10 cellular contexts compared by ENCODE assay signal in the genomic region with DNA sequence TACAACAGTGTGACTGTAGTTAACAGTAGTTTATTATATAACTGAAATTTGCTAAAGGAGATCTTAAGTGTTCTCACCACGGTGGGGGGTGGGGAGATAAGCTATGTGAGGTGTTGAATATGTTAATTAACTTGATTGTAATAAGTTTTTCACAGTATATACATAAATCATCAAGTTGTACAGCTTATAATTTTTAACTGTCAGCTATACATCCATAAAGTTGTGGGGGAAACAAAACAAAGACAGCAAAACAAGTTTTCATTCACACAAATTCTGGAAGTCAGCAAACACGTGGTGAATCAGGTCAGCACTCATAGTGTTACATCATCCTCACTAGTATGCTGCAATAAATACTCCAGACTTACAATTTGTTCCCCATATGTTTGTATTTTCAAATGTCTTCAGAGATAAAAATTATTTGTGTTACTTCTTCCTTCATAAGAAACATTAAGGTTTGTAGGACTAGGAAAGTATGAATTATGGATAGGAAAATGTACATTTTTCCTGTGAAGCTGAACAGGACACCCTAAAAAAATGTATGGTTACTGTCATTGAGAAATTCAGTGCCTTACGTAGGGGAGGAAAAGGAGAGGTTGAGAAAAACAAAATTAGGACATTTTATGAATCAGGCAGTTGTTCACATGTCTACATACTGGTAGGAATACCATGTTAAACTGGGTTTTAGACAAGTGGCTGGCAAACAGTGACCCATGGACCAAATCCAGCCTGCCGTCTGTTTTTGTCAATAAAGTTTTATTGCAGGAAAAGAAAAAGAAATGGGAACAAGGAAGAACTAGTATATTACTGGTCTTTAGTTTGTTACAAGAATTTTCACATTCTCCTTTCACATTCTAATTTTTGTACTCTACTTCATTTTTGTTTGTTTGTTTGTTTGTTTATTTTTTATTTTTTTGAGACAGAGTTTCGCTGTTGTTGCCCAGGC. TPM values are rescaled to one million over a fixed set of nuclear protein-coding genes. Genes with fewer than 3 reads are reported as not detected.
A peak's percentile ranks its signal among the peaks of the same experiment; 100 is the strongest.
DNase-seq lines count a peak whose midpoint lies in the region; TF ChIP-seq lines count a peak whose summit lies in the region.
"Had no signal": no experiment of that assay in that cellular context is flagged by ENCODE, and none has a peak within 500 bp of the region (broad histone marks: within the 10 kb centered on the region; RNA-seq: fewer than 3 reads in every experiment).

No MANE protein-coding gene starts in this region.

- H3K27me3 Mint-ChIP-seq in activated CD4-positive, alpha-beta T cell treated with anti-CD3 and anti-CD28 coated beads, Interleukin-2, amount 10 ng/mL, durations not matched to agents 24 days and 14 days, result no peaks in the 10 kb centered on the region

- no peaks in the 10 kb centered on the region for H3K79me2 ChIP-seq in PC-9 (ENCODE audit: low read depth)

- peaks cover 48% of the 10 kb centered on the region for H3K4me1 Mint-ChIP-seq in activated CD4-positive, alpha-beta T cell treated with anti-CD3 and anti-CD28 coated beads, Interleukin-2, amount 10 ng/mL, durations not matched to agents 24 days and 14 days

- no peaks in the 10 kb centered on the region for H3K9me3 Mint-ChIP-seq in activated CD4-positive, alpha-beta T cell treated with anti-CD3 and anti-CD28 coated beads, Interleukin-2, amount 10 ng/mL, durations not matched to agents 24 days and 14 days

- peaks cover 5% of the 10 kb centered on the region; the same call in 1 of the 2 replicates for H3F3A ChIP-seq in PC-9 (ENCODE audit: insufficient read depth, low read depth)

- no peaks in the 10 kb centered on the region for H3K9me2 ChIP-seq in PC-9 (ENCODE audit: insufficient read depth)

- H3K4me1 ChIP-seq in PC-9 (replicated peaks; ENCODE audit: insufficient read depth), result 0 out of 2 replicates have a peak, but pooled peaks cover 5% of the 10 kb centered on the region
- peaks cover 17 to 23% of the 10 kb centered on the region in 2 experiments for H3K4me1 ChIP-seq in neutrophil (ENCODE audit: control insufficient read depth in 1 of 2, insufficient read depth in 1 of 2, low read depth in 1 of 2, low read length in 1 of 2)
- H3K4me1 ChIP-seq in adrenal gland (replicated peaks in 1 of 2), result no peaks in the 10 kb centered on the region

- DNase-seq in activated CD4-positive, alpha-beta T cell treated with anti-CD3 and anti-CD28 coated beads, Interleukin-2, amount 10 ng/mL, durations not matched to agents 24 days and 14 days, result peak; percentile 48
- no peak for DNase-seq in activated CD4-positive, alpha-beta T cell treated with anti-CD3 and anti-CD28 coated beads for 1 hour
- DNase-seq in PC-9 (no peak), choroid plexus epithelial cell (ENCODE audit: low read depth) (peak; percentile 77), NCI-H82 treated with DMSO at 0.1 percent for 48 hours (lab: John Stamatoyannopoulos, UW; ENCODE audit: unreplicated experiment) (no peak), adrenal gland (no peak), DMS153 treated with DMSO at 0.1 percent for 48 hours (lab: John Stamatoyannopoulos, UW; ENCODE audit: unreplicated experiment) (no peak)
- DNase-seq: NCI-H2081 treated with DMSO at 0.1 percent for 48 hours, SW 1271 had no signal

- no peak overlapping the region for H2AFZ ChIP-seq in PC-9

- H3K27ac ChIP-seq in PC-9, result peak overlapping the region; percentile 53
- peak overlapping the region; percentile 86 for H3K27ac ChIP-seq in neutrophil
- peak overlapping the region in 1 of 5 donors; percentile 15 for H3K27ac ChIP-seq in adrenal gland

- intact Hi-C loops in activated CD4-positive, alpha-beta T cell treated with anti-CD3 and anti-CD28 coated beads, Interleukin-2, amount 10 ng/mL, durations not matched to agents 24 days and 14 days (cut with micrococcal nuclease), result loop anchor here (5.0 kb wide), 1 partner anchor 39 kb away; no protein-coding TSS in a partner anchor
- intact Hi-C loops in PC-9 (cut with micrococcal nuclease; ENCODE audit: unreplicated experiment), result no loop called here
- intact Hi-C loops in adrenal gland (cut with DNase I), result no loop called here

- POLR2A ChIA-PET in PC-9 (lab: Charles Lee; ENCODE audit: unreplicated experiment), result no interaction called here

- no peaks in the 10 kb centered on the region for H4K20me1 ChIP-seq in PC-9 (ENCODE audit: insufficient read depth)

- H3K36me3 Mint-ChIP-seq in activated CD4-positive, alpha-beta T cell treated with anti-CD3 and anti-CD28 coated beads, Interleukin-2, amount 10 ng/mL, durations not matched to agents 24 days and 14 days (ENCODE audit: low read depth), result peaks cover 74% of the 10 kb centered on the region

- CTCF ChIA-PET in PC-9 (lab: Charles Lee), result interaction anchor here (0.6 kb wide), 1 partner anchor 79 kb away, joined by 3 read pairs; a partner anchor contains a TSS

- no peak for TF ChIP-seq POLR2A in adrenal gland (IDR thresholded peaks at IDR 0.05)

- H3K27me3 ChIP-seq in PC-9 (ENCODE audit: insufficient read depth, low read depth) (no peaks in the 10 kb centered on the region), neutrophil (no peaks in the 10 kb centered on the region), adrenal gland (no peaks in the 10 kb centered on the region)

- H3K9me3 ChIP-seq in PC-9 (ENCODE audit: insufficient read depth, low read depth) (no peaks in the 10 kb centered on the region), neutrophil (no peaks in the 10 kb centered on the region), adrenal gland (replicated peaks in 1 of 3) (no peaks in the 10 kb centered on the region)

- H3K36me3 ChIP-seq in PC-9 (ENCODE audit: low read depth) (peaks cover 29% of the 10 kb centered on the region), neutrophil (peaks cover 64% of the 10 kb centered on the region), adrenal gland (replicated peaks in 1 of 2) (peaks cover 0 to 16% of the 10 kb centered on the region in 2 donors)

- 79 to 85% (median 80%) methylated on average over 5 of the region's 5 CpGs for WGBS in adrenal gland, 4 donors

- no TSS peak for BruUV-seq in PC-9 (replicated peaks; lab: Mats Ljungman, UMichigan)

- no peak overlapping the region for H3K4me2 ChIP-seq in PC-9

- peak overlapping the region; percentile 87 for H3K27ac Mint-ChIP-seq in activated CD4-positive, alpha-beta T cell treated with anti-CD3 and anti-CD28 coated beads, Interleukin-2, amount 10 ng/mL, durations not matched to agents 24 days and 14 days

- no peak for TF ChIP-seq CTCF in PC-9 (conservative IDR thresholded peaks at IDR 0.05)
- no peak for TF ChIP-seq CTCF in choroid plexus epithelial cell (conservative IDR thresholded peaks at IDR 0.05; ENCODE audit: low read depth, low read length)
- TF ChIP-seq CTCF in neutrophil (IDR thresholded peaks at IDR 0.05), result no peak
- no peak for TF ChIP-seq CTCF in adrenal gland (IDR thresholded peaks at IDR 0.05)

- no peak overlapping the region; the same call in 1 of the 2 replicates for H3K4me3 ChIP-seq in PC-9
- no peak overlapping the region for H3K4me3 ChIP-seq in choroid plexus epithelial cell (ENCODE audit: low read depth, low read length)
- no peak overlapping the region for H3K4me3 ChIP-seq in neutrophil (ENCODE audit: low read depth in 1 of 2, low read length in 1 of 2)
- H3K4me3 ChIP-seq in adrenal gland, result no peak overlapping the region

- H3K4me3 Mint-ChIP-seq in activated CD4-positive, alpha-beta T cell treated with anti-CD3 and anti-CD28 coated beads, Interleukin-2, amount 10 ng/mL, durations not matched to agents 24 days and 14 days, result no peak overlapping the region

RNA-seq across cellular contexts. Expression of a gene that starts 6.0 kb away (rescaled TPM):
- 10.1 and 10.9 TPM in 2 replicates for total RNA-seq in activated CD4-positive, alpha-beta T cell treated with anti-CD3 and anti-CD28 coated beads, Interleukin-2, amount 10 ng/mL, durations not matched to agents 24 days and 14 days
- 1.8 TPM in 2 replicates for total RNA-seq in PC-9 (2021)
- total RNA-seq in adrenal gland, result 1 to 10 TPM in 5 of 8 donors, under 1 TPM in 1, not detected in 2; 0.70 to 3.1 (median 1.8) TPM
- under 1 TPM in 1 of 3 donors, not detected in 2; 0.18 TPM for polyA plus RNA-seq in adrenal gland

Comparison
In these comparisons a context has a peak if more than half of its experiments do, and no peak if none do; other contexts are left out.
1. DNase-seq: peak in activated CD4-positive, alpha-beta T cell treated with anti-CD3 and anti-CD28 coated beads, Interleukin-2, amount 10 ng/mL, durations not matched to agents 24 days and 14 days (single experiment) and choroid plexus epithelial cell (single experiment); none in activated CD4-positive, alpha-beta T cell treated with anti-CD3 and anti-CD28 coated beads for 1 hour (single experiment), PC-9 (0 of 2), NCI-H82 treated with DMSO at 0.1 percent for 48 hours (single experiment), adrenal gland (0 of 7) and DMS153 treated with DMSO at 0.1 percent for 48 hours (single experiment).